2 cellular contexts compared by ENCODE assay signal in genomic region chr2:155842103-155842502, GRCh38.
TF ChIP-seq lines count a peak whose summit lies in the region.

No MANE protein-coding gene starts in this region.

TF ChIP-seq in H1, 55 proteins besides CTCF, POLR2A, EP300 and RAD21:
- no peak for TF ChIP-seq POLR2AphosphoS5 (IDR thresholded peaks at IDR 0.05; ENCODE audit: low read depth, low read length)
- no peak for TF ChIP-seq CTBP2 (IDR thresholded peaks at IDR 0.05; ENCODE audit: borderline replicate concordance, insufficient read depth, insufficient read length, low read length)
- no peak for TF ChIP-seq TCF12 (IDR thresholded peaks at IDR 0.05; ENCODE audit: low read depth, low read length)
- no peak for TF ChIP-seq CBX8 (IDR thresholded peaks at IDR 0.05; ENCODE audit: borderline replicate concordance, low read depth, low read length)
- TF ChIP-seq TBP (IDR thresholded peaks at IDR 0.05; ENCODE audit: low read depth, low read length) = no peak
- no peak for TF ChIP-seq ATF2 (IDR thresholded peaks at IDR 0.05; ENCODE audit: low read length)
- TF ChIP-seq MAFK (IDR thresholded peaks at IDR 0.05; ENCODE audit: low read depth, low read length) = no peak
- TF ChIP-seq SUZ12 (IDR thresholded peaks at IDR 0.05; ENCODE audit: low read length) = no peak
- no peak for TF ChIP-seq TAF7 (optimal IDR thresholded peaks at IDR 0.05; ENCODE audit: borderline replicate concordance, low read depth, low read length)
- TF ChIP-seq E2F6 (IDR thresholded peaks at IDR 0.05) = no peak
- no peak for TF ChIP-seq RNF2 (IDR thresholded peaks at IDR 0.05; ENCODE audit: borderline replicate concordance, low read depth, low read length, missing control alignments, poor library complexity, severe bottlenecking)
- no peak for TF ChIP-seq NRF1 (IDR thresholded peaks at IDR 0.05; ENCODE audit: low read depth, low read length)
- TF ChIP-seq RBBP5 (IDR thresholded peaks at IDR 0.05; ENCODE audit: borderline replicate concordance, low read depth, low read length) = no peak
- TF ChIP-seq SP1 (IDR thresholded peaks at IDR 0.05; ENCODE audit: low read depth, low read length) = no peak
- no peak for TF ChIP-seq GABPA (IDR thresholded peaks at IDR 0.05; ENCODE audit: borderline replicate concordance, insufficient read depth, low read length)
- TF ChIP-seq ZNF274 (IDR thresholded peaks at IDR 0.05; ENCODE audit: borderline replicate concordance, extremely low read depth, low read length) = no peak
- no peak for TF ChIP-seq BRCA1 (IDR thresholded peaks at IDR 0.05; ENCODE audit: low read depth, low read length)
- TF ChIP-seq ATF3 (IDR thresholded peaks at IDR 0.05; ENCODE audit: insufficient read depth, low read depth, low read length) = no peak

TF ChIP-seq in HepG2, 621 proteins besides CTCF, POLR2A, EP300 and RAD21:
- TF ChIP-seq GABPA (IDR thresholded peaks at IDR 0.05; ENCODE audit: low read depth, low read length) (no peak), GABPA (CRISPR knock-in tag; IDR thresholded peaks at IDR 0.05; ENCODE audit: low read depth) (no peak), ZFY (CRISPR knock-in tag; IDR thresholded peaks at IDR 0.05) (no peak), ZNF224 (CRISPR knock-in tag; IDR thresholded peaks at IDR 0.05) (no peak), NFKBIZ (CRISPR knock-in tag; IDR thresholded peaks at IDR 0.05) (no peak), TFAP4 (IDR thresholded peaks at IDR 0.05; ENCODE audit: borderline replicate concordance, low read depth) (no peak), BCL6 (CRISPR knock-in tag; IDR thresholded peaks at IDR 0.05) (no peak), ZBTB44 (CRISPR knock-in tag; IDR thresholded peaks at IDR 0.05) (no peak), ZNF234 (CRISPR knock-in tag; conservative IDR thresholded peaks at IDR 0.05) (no peak), RFX5 (IDR thresholded peaks at IDR 0.05; ENCODE audit: low read depth, low read length) (no peak), PRDM10 (CRISPR knock-in tag; IDR thresholded peaks at IDR 0.05; ENCODE audit: low read depth) (no peak), RBM22 (optimal IDR thresholded peaks at IDR 0.05; ENCODE audit: low read length) (no peak), STAT6 (CRISPR knock-in tag; IDR thresholded peaks at IDR 0.05; ENCODE audit: borderline replicate concordance) (no peak), ZHX2 (IDR thresholded peaks at IDR 0.05; ENCODE audit: low read depth) (no peak), ZHX2 (CRISPR knock-in tag; IDR thresholded peaks at IDR 0.05; ENCODE audit: borderline replicate concordance) (no peak), ZFP82 (CRISPR knock-in tag; IDR thresholded peaks at IDR 0.05; ENCODE audit: borderline replicate concordance) (no peak), HNF4G (IDR thresholded peaks at IDR 0.05; ENCODE audit: borderline replicate concordance, low read depth, low read length) (no peak), HNF4G (CRISPR knock-in tag; IDR thresholded peaks at IDR 0.05; ENCODE audit: borderline replicate concordance, low read depth) (no peak), ZNF281 (CRISPR knock-in tag; IDR thresholded peaks at IDR 0.05; ENCODE audit: borderline replicate concordance) (no peak), ZNF138 (CRISPR knock-in tag; IDR thresholded peaks at IDR 0.05; ENCODE audit: low read depth) (no peak), ZNF687 (CRISPR knock-in tag; IDR thresholded peaks at IDR 0.05) (no peak)
TF ChIP-seq in HepG2: peak in this region for 0.
